Comparison of ENCODE assay signal across 1 cellular context in the genomic region with DNA sequence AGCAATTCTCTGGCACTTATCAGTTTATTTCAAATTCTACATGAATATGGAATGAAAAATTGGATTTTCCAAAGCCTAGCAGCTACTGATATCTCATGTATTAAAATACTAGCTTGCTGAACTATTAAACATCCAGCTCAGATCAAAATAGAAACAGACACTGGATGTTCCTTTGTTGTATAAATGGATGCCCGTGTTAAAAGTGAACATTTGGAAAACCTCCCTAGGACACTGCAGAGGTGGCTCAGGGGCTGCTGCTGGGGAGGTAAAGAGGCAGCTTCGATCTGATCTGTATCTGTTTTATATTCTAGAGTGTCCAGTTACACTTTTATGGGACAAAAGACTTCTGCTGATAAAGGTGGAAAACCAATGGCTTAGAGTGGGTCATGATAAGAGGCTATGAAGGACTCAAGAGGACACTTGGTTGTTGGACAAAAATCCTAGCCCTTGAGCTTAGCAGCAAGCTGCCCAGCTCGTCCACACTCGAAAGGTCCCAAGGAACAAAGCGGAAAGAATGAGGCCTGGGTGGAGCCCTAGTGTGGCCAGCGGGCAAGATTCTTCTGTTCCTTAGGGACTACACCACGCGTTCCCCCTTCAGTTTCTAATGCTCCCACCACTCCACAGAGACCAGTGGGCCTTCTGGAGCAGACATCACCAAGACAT.
TF ChIP-seq lines count a peak whose summit lies in the region.

No MANE protein-coding gene starts in this region.

TF ChIP-seq in WTC11, 78 proteins besides CTCF, POLR2A, EP300 and RAD21:
- TF ChIP-seq FOXP1 (CRISPR knock-in tag; IDR thresholded peaks at IDR 0.05; ENCODE audit: borderline replicate concordance), result no peak
- no peak for TF ChIP-seq ESRRA (CRISPR knock-in tag; IDR thresholded peaks at IDR 0.05; ENCODE audit: borderline replicate concordance)
- TF ChIP-seq, protein P1, sequence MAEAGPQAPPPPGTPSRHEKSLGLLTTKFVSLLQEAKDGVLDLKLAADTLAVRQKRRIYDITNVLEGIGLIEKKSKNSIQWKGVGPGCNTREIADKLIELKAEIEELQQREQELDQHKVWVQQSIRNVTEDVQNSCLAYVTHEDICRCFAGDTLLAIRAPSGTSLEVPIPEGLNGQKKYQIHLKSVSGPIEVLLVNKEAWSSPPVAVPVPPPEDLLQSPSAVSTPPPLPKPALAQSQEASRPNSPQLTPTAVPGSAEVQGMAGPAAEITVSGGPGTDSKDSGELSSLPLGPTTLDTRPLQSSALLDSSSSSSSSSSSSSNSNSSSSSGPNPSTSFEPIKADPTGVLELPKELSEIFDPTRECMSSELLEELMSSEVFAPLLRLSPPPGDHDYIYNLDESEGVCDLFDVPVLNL (CRISPR knock-in tag; IDR thresholded peaks at IDR 0.05; ENCODE audit: borderline replicate concordance, low read depth), result no peak
- no peak for TF ChIP-seq NFYB (CRISPR knock-in tag; conservative IDR thresholded peaks at IDR 0.05; ENCODE audit: low read depth)
- TF ChIP-seq, protein P2, sequence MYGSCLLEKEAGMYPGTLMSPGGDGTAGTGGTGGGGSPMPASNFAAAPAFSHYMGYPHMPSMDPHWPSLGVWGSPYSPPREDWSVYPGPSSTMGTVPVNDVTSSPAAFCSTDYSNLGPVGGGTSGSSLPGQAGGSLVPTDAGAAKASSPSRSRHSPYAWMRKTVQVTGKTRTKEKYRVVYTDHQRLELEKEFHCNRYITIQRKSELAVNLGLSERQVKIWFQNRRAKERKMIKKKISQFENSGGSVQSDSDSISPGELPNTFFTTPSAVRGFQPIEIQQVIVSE (CRISPR knock-in tag; IDR thresholded peaks at IDR 0.05; ENCODE audit: borderline replicate concordance), result no peak
- no peak for TF ChIP-seq KAT7 (CRISPR knock-in tag; IDR thresholded peaks at IDR 0.05; ENCODE audit: borderline replicate concordance)
- no peak for TF ChIP-seq ZNF396 (CRISPR knock-in tag; IDR thresholded peaks at IDR 0.05; ENCODE audit: borderline replicate concordance)
- no peak for TF ChIP-seq RORB (CRISPR knock-in tag; IDR thresholded peaks at IDR 0.05)
